ENCODE assay signal across 8 cellular contexts in the genomic region with DNA sequence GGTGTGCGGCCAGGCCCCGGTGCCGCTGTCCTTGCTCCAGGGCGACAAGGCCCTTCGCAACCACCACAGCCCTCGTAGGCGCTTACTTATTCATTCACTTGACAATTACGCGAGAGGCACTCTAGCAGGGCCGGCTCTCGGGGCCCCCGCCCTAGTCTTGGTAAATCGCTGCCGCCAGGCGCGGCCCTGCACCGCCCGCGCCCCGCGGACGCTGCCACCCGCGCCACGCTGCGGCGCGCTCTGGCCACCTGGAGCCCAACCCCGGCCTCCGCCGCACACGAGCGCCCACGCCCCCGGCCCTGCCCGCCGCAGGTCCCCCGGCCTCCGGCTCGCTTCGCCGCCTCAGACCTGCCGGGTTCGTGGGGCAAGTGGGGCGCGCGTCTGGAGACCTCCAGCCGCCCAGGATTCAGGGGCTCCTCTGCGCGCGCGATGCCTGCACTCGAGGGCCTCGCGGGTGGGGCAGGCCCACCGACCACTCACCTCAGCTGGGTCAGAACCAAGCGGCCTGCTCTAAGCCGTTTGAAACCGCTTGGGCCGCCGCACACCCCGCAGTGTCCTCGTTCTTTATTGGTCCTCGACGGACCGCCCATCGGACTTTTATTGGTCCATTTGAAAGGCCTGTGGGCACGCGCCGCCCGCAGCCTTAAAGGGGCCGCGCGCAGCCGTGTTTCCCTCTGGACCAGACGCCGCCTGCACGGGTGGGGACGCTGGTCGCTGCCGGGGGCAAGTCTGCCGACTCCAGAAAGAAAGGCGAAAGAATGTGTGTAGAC. TPM values are rescaled to one million over a fixed set of nuclear protein-coding genes. Genes with fewer than 3 reads are reported as not detected.
A peak's percentile ranks its signal among the peaks of the same experiment; 100 is the strongest.
DNase-seq lines count a peak whose midpoint lies in the region; ATAC-seq, FAIRE-seq and TF ChIP-seq lines count a peak whose summit lies in the region.

A gene (minus strand): TSS at position 541 of the 770 bp plus-strand sequence. CDS start 25,049 bp downstream, outside the sequence.

- FAIRE-seq in bronchial epithelial cell (lab: Jason Lieb, UNC) = no peak
- FAIRE-seq in small intestine (lab: Jason Lieb, UNC) = no peak

- H3K9me3 ChIP-seq in AG04450 (ENCODE audit: control insufficient read depth, insufficient read depth, low read length) (no peaks in the 10 kb centered on the region; the same call in 1 of the 2 replicates), small intestine (ENCODE audit: control insufficient read depth, low read depth) (no peaks in the 10 kb centered on the region)

- ATAC-seq in GM18870 (IDR thresholded peaks at IDR 0.05; ENCODE audit: unreplicated experiment) (peak; percentile 93), HG03108 (IDR thresholded peaks at IDR 0.05; ENCODE audit: unreplicated experiment) (peak; percentile 94), WTC11 (peak; percentile 90)

- DNase-seq in AG04450 (ENCODE audit: low read depth, low spot score) (peak; percentile 53), NCI-H2196 (lab: John Stamatoyannopoulos, UW; ENCODE audit: unreplicated experiment) (peak; percentile 90), WTC11 (ENCODE audit: low spot score) (peak; percentile 88), bronchial epithelial cell (ENCODE audit: low read depth) (peak; percentile 77), iPS-NIHi7 (ENCODE audit: extremely low spot score) (peak; percentile 97), small intestine (peak; percentile 92)

- H3K4me1 ChIP-seq in small intestine (ENCODE audit: control insufficient read depth in 2 of 2, insufficient read depth in 1 of 2, low read depth in 1 of 2, low read length in 1 of 2) = peaks cover 0 to 2% of the 10 kb centered on the region in 2 donors

- WGBS in small intestine, 3 donors = 0% methylated on average over 69 to 83 of the region's 83 CpGs

- peak within 1 kb of the TSS; percentile 95 for H3K4me3 ChIP-seq in AG04450 (ENCODE audit: low read depth, low read length)
- H3K4me3 ChIP-seq in bronchial epithelial cell (ENCODE audit: low read depth, low read length) = peak within 1 kb of the TSS; percentile 95
- H3K4me3 ChIP-seq in small intestine (ENCODE audit: low read depth in 1 of 2, low read length in 2 of 2) = peak within 1 kb of the TSS; percentile 78 to 91

- H3K4me3 Mint-ChIP-seq in WTC11 = peak within 1 kb of the TSS; percentile 92

- peaks cover 16% of the 10 kb centered on the region for H3K9me3 Mint-ChIP-seq in WTC11

- H3K27me3 ChIP-seq in AG04450 (ENCODE audit: control insufficient read depth, insufficient read depth, low read length) = no peaks in the 10 kb centered on the region
- no peaks in the 10 kb centered on the region for H3K27me3 ChIP-seq in bronchial epithelial cell (ENCODE audit: control insufficient read depth, insufficient read depth, low read length)
- no peaks in the 10 kb centered on the region for H3K27me3 ChIP-seq in small intestine (ENCODE audit: control insufficient read depth in 2 of 2, insufficient read depth in 2 of 2, low read length in 2 of 2)

- H3K27ac ChIP-seq in AG04450 (ENCODE audit: low read depth, low read length) (peak within 1 kb of the TSS; percentile 31), small intestine (ENCODE audit: low read depth in 1 of 2, low read length in 1 of 2) (peak within 1 kb of the TSS; percentile 58 to 82)

- peaks cover 40% of the 10 kb centered on the region for H3K4me1 Mint-ChIP-seq in WTC11

- TF ChIP-seq CTCF in AG04450 (IDR thresholded peaks at IDR 0.05; ENCODE audit: low read depth, low read length) (no peak), WTC11 (IDR thresholded peaks at IDR 0.05) (no peak), bronchial epithelial cell (IDR thresholded peaks at IDR 0.05; ENCODE audit: insufficient read depth, low read length, severe bottlenecking) (no peak)

- POLR2A ChIA-PET in AG04450 (lab: Yijun Ruan, JAX) = interaction anchor here (1.1 kb wide), 1 partner anchor 19 kb away, joined by 3 read pairs; no protein-coding TSS in a partner anchor
- POLR2A ChIA-PET in WTC11 (lab: Charles Lee) = interaction anchor here (0.6 to 1.4 kb wide), 2 partner anchors 19 to 188 kb away, joined by 4 to 7 read pairs; no protein-coding TSS in a partner anchor

- CTCF ChIA-PET in AG04450 (lab: Charles Lee) (no interaction called here), WTC11 (lab: Charles Lee) (interaction anchor here (1.1 kb wide), 1 partner anchor 509 kb away, joined by 4 read pairs; no protein-coding TSS in a partner anchor)

- no peaks in the 10 kb centered on the region for H3K36me3 ChIP-seq in bronchial epithelial cell (ENCODE audit: control insufficient read depth, insufficient read depth, low read length)
- peaks cover 0 to 2% of the 10 kb centered on the region in 2 donors for H3K36me3 ChIP-seq in small intestine (ENCODE audit: control insufficient read depth in 2 of 2, insufficient read depth in 2 of 2, low read length in 2 of 2)

- H3K27me3 Mint-ChIP-seq in WTC11 (ENCODE audit: low read depth) = peaks cover 22% of the 10 kb centered on the region

- peak within 1 kb of the TSS; percentile 61 for H3K27ac Mint-ChIP-seq in WTC11

- H3K36me3 Mint-ChIP-seq in WTC11 = peaks cover 20% of the 10 kb centered on the region

TF ChIP-seq in WTC11, 78 proteins besides CTCF, POLR2A, EP300 and RAD21 (continues in another document):
- TF ChIP-seq FOXJ3 (CRISPR knock-in tag; IDR thresholded peaks at IDR 0.05; ENCODE audit: borderline replicate concordance) (no peak), KAT7 (CRISPR knock-in tag; IDR thresholded peaks at IDR 0.05; ENCODE audit: borderline replicate concordance) (no peak), ZNF423 (CRISPR knock-in tag; IDR thresholded peaks at IDR 0.05) (no peak), TEAD1 (CRISPR knock-in tag; IDR thresholded peaks at IDR 0.05) (peak; percentile 81)
- TF ChIP-seq, protein P1, sequence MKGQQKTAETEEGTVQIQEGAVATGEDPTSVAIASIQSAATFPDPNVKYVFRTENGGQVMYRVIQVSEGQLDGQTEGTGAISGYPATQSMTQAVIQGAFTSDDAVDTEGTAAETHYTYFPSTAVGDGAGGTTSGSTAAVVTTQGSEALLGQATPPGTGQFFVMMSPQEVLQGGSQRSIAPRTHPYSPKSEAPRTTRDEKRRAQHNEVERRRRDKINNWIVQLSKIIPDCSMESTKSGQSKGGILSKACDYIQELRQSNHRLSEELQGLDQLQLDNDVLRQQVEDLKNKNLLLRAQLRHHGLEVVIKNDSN (CRISPR knock-in tag; IDR thresholded peaks at IDR 0.05) = peak; percentile 85; the same call in 1 of the 2 replicates
- TF ChIP-seq, protein P2, sequence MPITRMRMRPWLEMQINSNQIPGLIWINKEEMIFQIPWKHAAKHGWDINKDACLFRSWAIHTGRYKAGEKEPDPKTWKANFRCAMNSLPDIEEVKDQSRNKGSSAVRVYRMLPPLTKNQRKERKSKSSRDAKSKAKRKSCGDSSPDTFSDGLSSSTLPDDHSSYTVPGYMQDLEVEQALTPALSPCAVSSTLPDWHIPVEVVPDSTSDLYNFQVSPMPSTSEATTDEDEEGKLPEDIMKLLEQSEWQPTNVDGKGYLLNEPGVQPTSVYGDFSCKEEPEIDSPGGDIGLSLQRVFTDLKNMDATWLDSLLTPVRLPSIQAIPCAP (CRISPR knock-in tag; IDR thresholded peaks at IDR 0.05) = peak; percentile 58; the same call in 1 of the 2 replicates
- TF ChIP-seq, protein P3, sequence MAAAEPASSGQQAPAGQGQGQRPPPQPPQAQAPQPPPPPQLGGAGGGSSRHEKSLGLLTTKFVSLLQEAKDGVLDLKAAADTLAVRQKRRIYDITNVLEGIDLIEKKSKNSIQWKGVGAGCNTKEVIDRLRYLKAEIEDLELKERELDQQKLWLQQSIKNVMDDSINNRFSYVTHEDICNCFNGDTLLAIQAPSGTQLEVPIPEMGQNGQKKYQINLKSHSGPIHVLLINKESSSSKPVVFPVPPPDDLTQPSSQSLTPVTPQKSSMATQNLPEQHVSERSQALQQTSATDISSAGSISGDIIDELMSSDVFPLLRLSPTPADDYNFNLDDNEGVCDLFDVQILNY (CRISPR knock-in tag; IDR thresholded peaks at IDR 0.05) = peak; percentile 71; the same call in 1 of the 2 replicates
- TF ChIP-seq, protein P4, sequence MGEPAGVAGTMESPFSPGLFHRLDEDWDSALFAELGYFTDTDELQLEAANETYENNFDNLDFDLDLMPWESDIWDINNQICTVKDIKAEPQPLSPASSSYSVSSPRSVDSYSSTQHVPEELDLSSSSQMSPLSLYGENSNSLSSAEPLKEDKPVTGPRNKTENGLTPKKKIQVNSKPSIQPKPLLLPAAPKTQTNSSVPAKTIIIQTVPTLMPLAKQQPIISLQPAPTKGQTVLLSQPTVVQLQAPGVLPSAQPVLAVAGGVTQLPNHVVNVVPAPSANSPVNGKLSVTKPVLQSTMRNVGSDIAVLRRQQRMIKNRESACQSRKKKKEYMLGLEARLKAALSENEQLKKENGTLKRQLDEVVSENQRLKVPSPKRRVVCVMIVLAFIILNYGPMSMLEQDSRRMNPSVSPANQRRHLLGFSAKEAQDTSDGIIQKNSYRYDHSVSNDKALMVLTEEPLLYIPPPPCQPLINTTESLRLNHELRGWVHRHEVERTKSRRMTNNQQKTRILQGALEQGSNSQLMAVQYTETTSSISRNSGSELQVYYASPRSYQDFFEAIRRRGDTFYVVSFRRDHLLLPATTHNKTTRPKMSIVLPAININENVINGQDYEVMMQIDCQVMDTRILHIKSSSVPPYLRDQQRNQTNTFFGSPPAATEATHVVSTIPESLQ (CRISPR knock-in tag; IDR thresholded peaks at IDR 0.05) = no peak

RNA-seq across cellular contexts. Expression of the gene that starts here (rescaled TPM):
- polyA plus RNA-seq in AG04450 (2011; rRNA removed) (93.1 and 114 TPM in 2 replicates), small intestine (10 to 100 TPM in 1 of 3 donors, 1 to 10 TPM in 2; 6.2 to 25.8 (median 9.8) TPM)
- 120 and 138 TPM in 2 replicates for polyA minus RNA-seq in AG04450 (2011; rRNA and poly(A)+ RNA removed)
- total RNA-seq in WTC11 (2021) (168 to 174 TPM (median 171 TPM) in 3 replicates), bronchial epithelial cell (41.6 and 51.8 TPM in 2 replicates)

Comparison
In these comparisons a context has a peak if more than half of its experiments do, and no peak if none do; other contexts are left out.
1. Peak in every context shown above with its lines: DNase-seq, ATAC-seq, H3K4me3 ChIP-seq and H3K27ac ChIP-seq.